In genomic region chr3:49171119-49171774, GRCh38 we compare ENCODE assay signal across 8 cellular contexts. TPM values are rescaled to one million over a fixed set of nuclear protein-coding genes. Genes with fewer than 3 reads are reported as not detected.
A peak's percentile ranks its signal among the peaks of the same experiment; 100 is the strongest.
DNase-seq lines count a peak whose midpoint lies in the region; ATAC-seq and TF ChIP-seq lines count a peak whose summit lies in the region.

KLHDC8B (plus strand) TSS chr3:49171598; CDS start chr3:49172770, 1,172 bp downstream.

- POLR2A ChIA-PET in AG04449 (lab: Yijun Ruan, JAX): interaction anchor here (0.8 to 1.7 kb wide), 4 partner anchors 12 to 168 kb away, joined by 3 to 8 read pairs (median 4); partner anchors contain the start of genes LAMB2, QRICH1 and USP4

- 2% methylated on average over 57 of the region's 57 CpGs for WGBS in thymus

- TF ChIP-seq CTCF in AG04449 (IDR thresholded peaks at IDR 0.05; ENCODE audit: insufficient read depth, low read length, missing control alignments) (peak; percentile 96), LNCAP (IDR thresholded peaks at IDR 0.05) (peak; percentile 91), cardiac muscle cell (IDR thresholded peaks at IDR 0.05; ENCODE audit: low read depth, low read length) (peak; percentile 95), parathyroid adenoma (IDR thresholded peaks at IDR 0.05) (peak; percentile 96)

- H3K27ac ChIP-seq in cardiac muscle cell (peak within 1 kb of the TSS; percentile 71), parathyroid adenoma (peak within 1 kb of the TSS; percentile 68), thymus (ENCODE audit: low read depth) (peak within 1 kb of the TSS; percentile 43)

- peak; percentile 62 for ATAC-seq in GM19035 (IDR thresholded peaks at IDR 0.05; ENCODE audit: unreplicated experiment)

- H3K4me3 ChIP-seq in AG04449 (ENCODE audit: low read depth, low read length): peak within 1 kb of the TSS; percentile 78
- peak within 1 kb of the TSS; percentile 92 for H3K4me3 ChIP-seq in adipocyte (ENCODE audit: low read length)
- H3K4me3 ChIP-seq in cardiac muscle cell: peak within 1 kb of the TSS; percentile 67
- peak within 1 kb of the TSS; percentile 76 for H3K4me3 ChIP-seq in parathyroid adenoma (ENCODE audit: low read depth, low read length)
- peak within 1 kb of the TSS; percentile 57 for H3K4me3 ChIP-seq in thymus (ENCODE audit: low read length)

- DNase-seq in AG04449 (ENCODE audit: low read depth, low spot score) (no peak), SW480 (ENCODE audit: low spot score) (peak; percentile 66), adipocyte (ENCODE audit: low read depth) (peak; percentile 92), cardiac muscle cell (ENCODE audit: low read depth in 1 of 2, low spot score in 1 of 2) (peak; percentile 94 to 95)

- peak within 1 kb of the TSS; percentile 95 for H3K9ac ChIP-seq in adipocyte (ENCODE audit: low read length)
- peak within 1 kb of the TSS; percentile 56 for H3K9ac ChIP-seq in parathyroid adenoma

- H3K36me3 ChIP-seq in adipocyte (ENCODE audit: control insufficient read depth, insufficient read depth, low read length, severe bottlenecking) (peaks cover 26% of the 10 kb centered on the region), cardiac muscle cell (peaks cover 8% of the 10 kb centered on the region), parathyroid adenoma (ENCODE audit: control insufficient read depth, insufficient read depth, low read length) (no peaks in the 10 kb centered on the region), thymus (ENCODE audit: control insufficient read depth, insufficient read depth) (no peaks in the 10 kb centered on the region)

- CTCF ChIA-PET in AG04449 (lab: Yijun Ruan, JAX): interaction anchor here (0.7 to 4.8 kb wide), 31 partner anchors 9 to 676 kb away, joined by 3 to 58 read pairs (median 4); partner anchors contain the start of genes C3orf62, IMPDH2, LAMB2 and NDUFAF3

- peak within 1 kb of the TSS; percentile 90 for H2AFZ ChIP-seq in parathyroid adenoma

- peaks cover 35% of the 10 kb centered on the region for H3K4me1 ChIP-seq in adipocyte (ENCODE audit: control insufficient read depth, insufficient read depth, low read length)
- peaks cover 36% of the 10 kb centered on the region for H3K4me1 ChIP-seq in cardiac muscle cell (ENCODE audit: low read depth)
- peaks cover 21% of the 10 kb centered on the region for H3K4me1 ChIP-seq in parathyroid adenoma
- H3K4me1 ChIP-seq in thymus (ENCODE audit: control insufficient read depth, insufficient read depth, low read length): peaks cover 8% of the 10 kb centered on the region

- H3K4me2 ChIP-seq in parathyroid adenoma (ENCODE audit: low read length): peak within 1 kb of the TSS; percentile 97

- peaks cover 4% of the 10 kb centered on the region for H3K79me2 ChIP-seq in parathyroid adenoma

- H3K9me3 ChIP-seq in adipocyte (ENCODE audit: control insufficient read depth, low read length) (no peaks in the 10 kb centered on the region), cardiac muscle cell (ENCODE audit: low read depth) (no peaks in the 10 kb centered on the region), parathyroid adenoma (ENCODE audit: control insufficient read depth, low read length) (no peaks in the 10 kb centered on the region), thymus (ENCODE audit: control insufficient read depth) (no peaks in the 10 kb centered on the region)

- H3K27me3 ChIP-seq in adipocyte (replicated peaks; ENCODE audit: control insufficient read depth, insufficient read depth, low read length): no peaks in the 10 kb centered on the region
- H3K27me3 ChIP-seq in cardiac muscle cell: no peaks in the 10 kb centered on the region
- H3K27me3 ChIP-seq in parathyroid adenoma (ENCODE audit: control insufficient read depth, insufficient read depth, low read length): no peaks in the 10 kb centered on the region
- H3K27me3 ChIP-seq in thymus (ENCODE audit: control insufficient read depth, insufficient read depth): no peaks in the 10 kb centered on the region

RNA-seq across cellular contexts. Expression of gene KLHDC8B, which starts in this region (rescaled TPM):
- 158 and 173 TPM in 2 replicates for total RNA-seq in cardiac muscle cell
- 162 and 188 TPM in 2 replicates for polyA plus RNA-seq in cardiac muscle cell
- 24.4 TPM for polyA plus RNA-seq in thymus
